In genomic region chr17:75113798-75114551, GRCh38 we compare ENCODE assay signal across 1 cellular context.
TF ChIP-seq lines count a peak whose summit lies in the region.

No MANE protein-coding gene starts in this region.

TF ChIP-seq in HepG2, 621 proteins besides CTCF, POLR2A, EP300 and RAD21 (continued from another document):
- no peak for TF ChIP-seq TRIM22 (IDR thresholded peaks at IDR 0.05)
- TF ChIP-seq SMAD1 (CRISPR knock-in tag; IDR thresholded peaks at IDR 0.05; ENCODE audit: borderline replicate concordance, low read depth): no peak
- no peak for TF ChIP-seq ZNF318 (CRISPR knock-in tag; IDR thresholded peaks at IDR 0.05)
- peak; percentile 27 for TF ChIP-seq AGO1 (IDR thresholded peaks at IDR 0.05; ENCODE audit: low read depth, low read length, poor library complexity, severe bottlenecking)
- no peak for TF ChIP-seq NFE2 (CRISPR knock-in tag; IDR thresholded peaks at IDR 0.05)
